In the genomic region with DNA sequence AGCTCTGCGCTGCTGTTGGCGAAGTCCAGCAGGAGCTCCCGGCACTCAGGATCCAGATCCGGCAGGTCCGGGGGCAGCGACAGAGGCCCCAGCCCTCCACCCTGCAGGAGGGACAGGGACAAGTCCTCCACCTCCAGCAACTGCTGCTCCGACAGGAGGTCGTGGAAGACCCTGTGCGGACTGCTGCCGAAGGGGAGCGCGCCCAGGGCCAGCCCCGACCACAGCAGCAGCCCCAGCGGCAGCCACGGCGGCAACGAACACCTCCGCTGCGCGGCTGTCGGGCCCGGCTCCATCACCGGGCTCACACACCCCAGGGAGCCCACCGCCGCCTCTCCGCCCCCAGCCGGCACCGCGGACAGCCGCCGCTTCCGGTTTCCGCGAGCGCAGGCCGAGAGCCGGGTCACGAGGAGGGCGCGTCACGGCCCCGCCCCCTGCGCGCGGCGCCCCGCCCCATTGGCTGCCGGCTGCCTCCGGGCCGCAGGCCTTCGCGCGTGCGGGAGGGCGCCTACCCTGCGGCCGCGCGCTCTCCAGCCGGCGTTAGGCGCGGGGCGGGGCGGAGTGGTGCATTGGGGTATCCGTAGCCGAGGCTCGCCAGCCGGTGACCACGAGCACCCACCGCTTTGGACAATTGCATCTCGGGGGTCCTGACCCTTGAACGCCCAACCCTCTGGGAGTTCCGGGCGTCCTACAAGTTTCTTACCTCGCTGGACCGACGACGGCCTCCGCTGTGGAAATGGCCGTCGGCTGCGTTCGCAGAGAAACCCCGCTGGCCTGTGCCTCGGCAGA, we compare ENCODE assay signal across 1 cellular context.
TF ChIP-seq lines count a peak whose summit lies in the region.

A gene with protein sequence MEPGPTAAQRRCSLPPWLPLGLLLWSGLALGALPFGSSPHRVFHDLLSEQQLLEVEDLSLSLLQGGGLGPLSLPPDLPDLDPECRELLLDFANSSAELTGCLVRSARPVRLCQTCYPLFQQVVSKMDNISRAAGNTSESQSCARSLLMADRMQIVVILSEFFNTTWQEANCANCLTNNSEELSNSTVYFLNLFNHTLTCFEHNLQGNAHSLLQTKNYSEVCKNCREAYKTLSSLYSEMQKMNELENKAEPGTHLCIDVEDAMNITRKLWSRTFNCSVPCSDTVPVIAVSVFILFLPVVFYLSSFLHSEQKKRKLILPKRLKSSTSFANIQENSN (minus strand): TSS at position 383 of the 786 bp plus-strand sequence. CDS start 90 bp downstream, at position 293.

TF ChIP-seq in K562, 482 proteins besides CTCF, POLR2A, EP300 and RAD21 (continued from another document and continues in another):
- TF ChIP-seq SMARCC2 (IDR thresholded peaks at IDR 0.05; ENCODE audit: low read depth) = no peak
- TF ChIP-seq ZSCAN32 (CRISPR knock-in tag; IDR thresholded peaks at IDR 0.05) = no peak
- peak in 2 of 3 experiments; percentile 57 to 92 for TF ChIP-seq YY1 (IDR thresholded peaks at IDR 0.05; ENCODE audit: borderline replicate concordance in 1 of 3, control insufficient read depth in 1 of 3, extremely low read depth in 1 of 3, insufficient read depth in 3 of 3, insufficient read length in 1 of 3, insufficient replicate concordance in 2 of 3, low read depth in 1 of 3, low read length in 2 of 3)
- no peak for TF ChIP-seq ZNF143 (CRISPR knock-in tag; IDR thresholded peaks at IDR 0.05)
- no peak for TF ChIP-seq ZNF311 (CRISPR knock-in tag; IDR thresholded peaks at IDR 0.05)
- TF ChIP-seq CBFA2T3 (IDR thresholded peaks at IDR 0.05) = no peak
- no peak for TF ChIP-seq JUNB (CRISPR knock-in tag; conservative IDR thresholded peaks at IDR 0.05)
- no peak for TF ChIP-seq ZFP30 (CRISPR knock-in tag; IDR thresholded peaks at IDR 0.05; ENCODE audit: borderline replicate concordance)
- TF ChIP-seq NKRF (IDR thresholded peaks at IDR 0.05; ENCODE audit: borderline replicate concordance) = 0 out of 2 replicates have a peak, but pooled peaks have one; percentile 54
- TF ChIP-seq, protein P1, sequence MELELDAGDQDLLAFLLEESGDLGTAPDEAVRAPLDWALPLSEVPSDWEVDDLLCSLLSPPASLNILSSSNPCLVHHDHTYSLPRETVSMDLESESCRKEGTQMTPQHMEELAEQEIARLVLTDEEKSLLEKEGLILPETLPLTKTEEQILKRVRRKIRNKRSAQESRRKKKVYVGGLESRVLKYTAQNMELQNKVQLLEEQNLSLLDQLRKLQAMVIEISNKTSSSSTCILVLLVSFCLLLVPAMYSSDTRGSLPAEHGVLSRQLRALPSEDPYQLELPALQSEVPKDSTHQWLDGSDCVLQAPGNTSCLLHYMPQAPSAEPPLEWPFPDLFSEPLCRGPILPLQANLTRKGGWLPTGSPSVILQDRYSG (tag; conservative IDR thresholded peaks at IDR 0.05; ENCODE audit: low read depth) = peak; percentile 72; the same call in 1 of the 2 replicates
- TF ChIP-seq NR2C1 (IDR thresholded peaks at IDR 0.05) = no peak
- 0 out of 2 replicates have a peak, but pooled peaks have one; percentile 14 for TF ChIP-seq NR2C1 (tag; IDR thresholded peaks at IDR 0.05)
- TF ChIP-seq FOXM1 (IDR thresholded peaks at IDR 0.05; ENCODE audit: low read depth) = no peak
- TF ChIP-seq FOXM1 (CRISPR knock-in tag; IDR thresholded peaks at IDR 0.05; ENCODE audit: low read depth) = peak; percentile 91
- TF ChIP-seq DMBX1 (CRISPR knock-in tag; IDR thresholded peaks at IDR 0.05; ENCODE audit: borderline replicate concordance) = peak; percentile 73
- no peak for TF ChIP-seq ZNF253 (CRISPR knock-in tag; conservative IDR thresholded peaks at IDR 0.05)
- TF ChIP-seq TCF3 (CRISPR knock-in tag; IDR thresholded peaks at IDR 0.05) = no peak
- peak; percentile 88 for TF ChIP-seq GABPA (tag; conservative IDR thresholded peaks at IDR 0.05; ENCODE audit: low read depth)
- no peak for TF ChIP-seq SMARCA5 (IDR thresholded peaks at IDR 0.05)
- peak; percentile 89 for TF ChIP-seq ELF2 (CRISPR knock-in tag; IDR thresholded peaks at IDR 0.05)
- TF ChIP-seq PTRF (tag; IDR thresholded peaks at IDR 0.05) = no peak
- TF ChIP-seq CREB3L1 (IDR thresholded peaks at IDR 0.05; ENCODE audit: borderline replicate concordance, low read depth) = peak; percentile 81; the same call in 1 of the 2 replicates
- TF ChIP-seq TRIM25 (IDR thresholded peaks at IDR 0.05; ENCODE audit: borderline replicate concordance) = no peak
- TF ChIP-seq ZNF668 (CRISPR knock-in tag; IDR thresholded peaks at IDR 0.05) = no peak
- peak; percentile 85 for TF ChIP-seq CCNT2 (IDR thresholded peaks at IDR 0.05; ENCODE audit: borderline replicate concordance, extremely low read depth, insufficient read length, low read depth, low read length)
- no peak for TF ChIP-seq ZNF707 (CRISPR knock-in tag; conservative IDR thresholded peaks at IDR 0.05)
- no peak; a peak in 1 of 4 replicates for TF ChIP-seq MLX (CRISPR knock-in tag; conservative IDR thresholded peaks at IDR 0.05)
- TF ChIP-seq MAFK (IDR thresholded peaks at IDR 0.05; ENCODE audit: low read length) = no peak
- TF ChIP-seq STAT6 (CRISPR knock-in tag; IDR thresholded peaks at IDR 0.05) = no peak
- peak; percentile 77 for TF ChIP-seq TAF1 (IDR thresholded peaks at IDR 0.05; ENCODE audit: control insufficient read depth, extremely low read depth, insufficient read depth, low read length, severe bottlenecking)
- TF ChIP-seq ERF (CRISPR knock-in tag; IDR thresholded peaks at IDR 0.05) = peak; percentile 40; the same call in 1 of the 2 replicates
- no peak for TF ChIP-seq C11orf30 (IDR thresholded peaks at IDR 0.05; ENCODE audit: low read depth)
- no peak for TF ChIP-seq ELK1 (CRISPR knock-in tag; IDR thresholded peaks at IDR 0.05)
- no peak for TF ChIP-seq DEAF1 (CRISPR knock-in tag; IDR thresholded peaks at IDR 0.05)
- TF ChIP-seq SMAD1 (IDR thresholded peaks at IDR 0.05; ENCODE audit: low read depth, low read length, partially characterized antibody) = no peak
- no peak for TF ChIP-seq SMARCA4 (IDR thresholded peaks at IDR 0.05)
- no peak for TF ChIP-seq NFXL1 (CRISPR knock-in tag; IDR thresholded peaks at IDR 0.05)
- TF ChIP-seq PHTF2 (CRISPR knock-in tag; IDR thresholded peaks at IDR 0.05) = no peak
- TF ChIP-seq POLR2H (tag; IDR thresholded peaks at IDR 0.05; ENCODE audit: low read depth) = peak; percentile 86
- TF ChIP-seq ESRRB (CRISPR knock-in tag; IDR thresholded peaks at IDR 0.05; ENCODE audit: borderline replicate concordance) = no peak
- peak; percentile 65 to 92; a peak in 3 of 4 replicates for TF ChIP-seq TEAD1 (CRISPR knock-in tag; IDR thresholded peaks at IDR 0.05)
- no peak for TF ChIP-seq ZKSCAN1 (IDR thresholded peaks at IDR 0.05; ENCODE audit: low read depth, low read length)
- peak; percentile 74; the same call in 1 of the 2 replicates for TF ChIP-seq SMAD4 (CRISPR knock-in tag; conservative IDR thresholded peaks at IDR 0.05)
- TF ChIP-seq JUN (IDR thresholded peaks at IDR 0.05; ENCODE audit: borderline replicate concordance, low read depth, low read length) = no peak
- TF ChIP-seq JUN (CRISPR knock-in tag; IDR thresholded peaks at IDR 0.05; ENCODE audit: borderline replicate concordance) = peak; percentile 78; the same call in 1 of the 2 replicates
